Comparison of ENCODE assay signal across 8 cellular contexts in the genomic region with DNA sequence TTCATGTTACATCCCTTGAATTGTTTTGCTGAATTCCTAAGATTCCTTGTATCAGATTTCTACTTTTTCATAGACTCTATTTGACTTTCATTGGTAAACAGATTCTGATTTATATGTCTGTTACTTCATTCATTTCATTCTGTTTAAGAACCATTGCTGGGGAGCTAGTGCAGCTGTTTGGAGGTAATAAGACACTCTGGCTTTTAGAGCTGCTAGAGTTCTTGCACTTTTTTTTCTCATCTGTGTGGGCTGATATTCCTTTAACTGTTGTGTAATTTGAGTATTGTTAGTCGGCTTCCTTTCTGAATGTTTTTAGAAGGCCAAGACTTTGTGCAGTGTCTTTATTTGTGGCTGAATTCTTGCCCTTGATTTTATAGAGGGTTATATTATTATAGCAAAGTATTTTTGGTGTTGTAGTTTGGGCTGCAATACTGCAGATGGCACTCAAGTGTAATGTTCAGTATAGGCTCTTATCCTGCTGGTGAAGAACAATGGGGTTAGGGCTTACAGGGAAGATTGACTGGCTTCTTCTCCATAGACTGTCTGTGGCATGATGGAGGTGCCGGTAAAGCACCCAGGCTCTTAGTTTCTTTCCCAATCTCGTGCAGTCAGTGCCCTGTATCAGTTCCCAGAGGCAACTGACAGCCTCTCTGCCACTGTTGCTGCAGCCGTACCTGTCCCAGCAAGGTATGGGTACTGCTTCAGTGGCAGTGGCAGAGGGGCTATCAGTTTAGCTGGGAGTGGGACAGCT.
DNase-seq lines count a peak whose midpoint lies in the region; ATAC-seq and TF ChIP-seq lines count a peak whose summit lies in the region.

No MANE protein-coding gene starts in this region.

- DNase-seq in BE2C: peak; percentile 13
- DNase-seq in foreskin fibroblast: peak; percentile 32 to 69
- no peak for DNase-seq in stimulated activated CD4-positive, alpha-beta T cell treated with anti-CD3 and anti-CD28 coated beads, Interleukin-1b, Interleukin-23, amount 100 ng/mL, for 48 hours
- no peak for DNase-seq in cerebellar cortex (ENCODE audit: low spot score)
- no peak for DNase-seq in spleen

- H3K4me2 ChIP-seq in OCI-LY1 (ENCODE audit: low read length): no peak overlapping the region

- H4K20me1 ChIP-seq in OCI-LY1 (ENCODE audit: insufficient read depth, low read length): no peaks in the 10 kb centered on the region

- H3K27ac ChIP-seq in OCI-LY1 (ENCODE audit: low read depth, low read length, poor library complexity, severe bottlenecking) (no peak overlapping the region), spleen (no peak overlapping the region)

- intact Hi-C loops in spleen (cut with DNase I; ENCODE audit: low total_unique reads): no loop called here

- H3K9me3 ChIP-seq in BE2C (no peaks in the 10 kb centered on the region), OCI-LY1 (ENCODE audit: low read length) (no peaks in the 10 kb centered on the region), spleen (peaks cover 0 to 49% (median 38%) of the 10 kb centered on the region in 8 donors)

- TF ChIP-seq POLR2A in spleen (IDR thresholded peaks at IDR 0.05): no peak

- no peaks in the 10 kb centered on the region for H3K27me3 ChIP-seq in BE2C
- H3K27me3 ChIP-seq in OCI-LY1 (ENCODE audit: insufficient read depth, low read length): no peaks in the 10 kb centered on the region
- no peaks in the 10 kb centered on the region for H3K27me3 ChIP-seq in spleen (replicated peaks in 1 of 7)

- H3K36me3 ChIP-seq in BE2C (no peaks in the 10 kb centered on the region), OCI-LY1 (ENCODE audit: insufficient read depth, low read length) (no peaks in the 10 kb centered on the region), spleen (no peaks in the 10 kb centered on the region)

- H3F3A ChIP-seq in OCI-LY1 (ENCODE audit: insufficient read depth, low read length): no peaks in the 10 kb centered on the region

- no peak overlapping the region for H2AFZ ChIP-seq in OCI-LY1 (ENCODE audit: low read length)

- 53 to 67% (median 61%) methylated on average over 4 of the region's 4 CpGs for WGBS in spleen, 5 donors

- no peaks in the 10 kb centered on the region for H3K9me2 ChIP-seq in OCI-LY1 (ENCODE audit: low read depth, low read length)

- peak; percentile 97 for ATAC-seq in GM19351 (IDR thresholded peaks at IDR 0.05; ENCODE audit: unreplicated experiment)
- ATAC-seq in HG03432 (IDR thresholded peaks at IDR 0.05; ENCODE audit: unreplicated experiment): peak; percentile 87

- no peaks in the 10 kb centered on the region for H3K79me2 ChIP-seq in OCI-LY1 (ENCODE audit: insufficient read depth, low read length)

- H3K9ac ChIP-seq in OCI-LY1 (ENCODE audit: low read length): no peak overlapping the region

- H3K4me1 ChIP-seq in BE2C (no peaks in the 10 kb centered on the region), OCI-LY1 (ENCODE audit: insufficient read depth, low read length, severe bottlenecking) (no peaks in the 10 kb centered on the region), spleen (no peaks in the 10 kb centered on the region)

- H3K4me3 ChIP-seq in BE2C (ENCODE audit: low read depth, low read length): no peak overlapping the region
- no peak overlapping the region for H3K4me3 ChIP-seq in OCI-LY1 (ENCODE audit: low read depth, low read length, poor library complexity, severe bottlenecking)
- H3K4me3 ChIP-seq in foreskin fibroblast (ENCODE audit: low read depth in 1 of 2, low read length in 2 of 2): no peak overlapping the region
- H3K4me3 ChIP-seq in spleen: no peak overlapping the region

- TF ChIP-seq CTCF in BE2C (IDR thresholded peaks at IDR 0.05; ENCODE audit: low read depth, low read length) (peak; percentile 74), OCI-LY1 (IDR thresholded peaks at IDR 0.05; ENCODE audit: low read length) (peak; percentile 58), foreskin fibroblast (IDR thresholded peaks at IDR 0.05; ENCODE audit: low read depth, low read length) (peak; percentile 72), spleen (IDR thresholded peaks at IDR 0.05 in 8 of 11, conservative IDR thresholded peaks at IDR 0.05 in 3 of 11) (no peak)

Comparison
In these comparisons a context has a peak if more than half of its experiments do, and no peak if none do; other contexts are left out.
1. DNase-seq: peak in BE2C (single experiment) and foreskin fibroblast (2 of 2); none in stimulated activated CD4-positive, alpha-beta T cell treated with anti-CD3 and anti-CD28 coated beads, Interleukin-1b, Interleukin-23, amount 100 ng/mL, for 48 hours (single experiment), cerebellar cortex (single experiment) and spleen (single experiment).
2. CTCF ChIP-seq: peak in BE2C (single experiment), OCI-LY1 (single experiment) and foreskin fibroblast (single experiment); none in spleen (0 of 11).